In the genomic region with DNA sequence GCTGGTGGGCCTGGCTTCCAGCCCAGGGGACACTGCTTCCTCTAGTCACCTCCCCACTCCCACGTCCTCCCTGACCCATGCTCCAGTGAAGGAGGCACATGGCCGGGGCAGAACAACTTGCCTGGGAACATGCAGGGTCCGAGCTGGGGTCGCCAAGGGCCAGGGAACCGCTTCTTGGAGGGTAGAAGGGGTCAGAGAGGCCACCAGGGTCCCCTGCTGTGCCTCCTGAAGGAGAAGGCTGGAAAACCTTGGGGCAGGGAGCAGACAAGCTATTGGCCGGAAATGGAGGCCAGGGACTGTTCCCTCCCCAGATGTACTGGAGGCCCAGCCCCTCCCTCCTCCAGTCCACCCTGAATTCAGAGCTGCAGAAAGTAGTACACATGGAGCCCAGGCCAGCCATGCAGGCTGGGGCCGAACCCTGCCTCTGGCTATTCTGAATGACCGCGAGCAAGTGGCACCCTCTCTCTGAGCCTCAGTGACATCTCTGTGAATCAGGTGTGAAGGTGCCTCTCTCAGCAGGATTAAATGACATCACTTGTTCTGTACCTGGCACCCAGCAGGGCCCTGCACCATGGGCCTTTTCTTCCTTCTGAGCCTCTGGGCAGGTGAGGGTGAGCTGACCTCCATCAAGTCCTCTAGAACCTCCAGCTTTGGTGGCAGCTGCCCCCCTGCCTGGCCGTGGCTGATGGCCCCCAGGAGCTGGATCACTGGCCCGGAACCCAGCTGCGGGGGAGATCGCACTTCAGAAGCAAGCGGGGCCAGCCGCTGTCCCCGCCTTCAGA, we compare ENCODE assay signal across 1 cellular context.
TF ChIP-seq lines count a peak whose summit lies in the region.

No MANE protein-coding gene starts in this region.

TF ChIP-seq in SK-N-SH, 30 proteins besides CTCF, POLR2A, EP300 and RAD21 (continued from another document):
- TF ChIP-seq, protein P1, sequence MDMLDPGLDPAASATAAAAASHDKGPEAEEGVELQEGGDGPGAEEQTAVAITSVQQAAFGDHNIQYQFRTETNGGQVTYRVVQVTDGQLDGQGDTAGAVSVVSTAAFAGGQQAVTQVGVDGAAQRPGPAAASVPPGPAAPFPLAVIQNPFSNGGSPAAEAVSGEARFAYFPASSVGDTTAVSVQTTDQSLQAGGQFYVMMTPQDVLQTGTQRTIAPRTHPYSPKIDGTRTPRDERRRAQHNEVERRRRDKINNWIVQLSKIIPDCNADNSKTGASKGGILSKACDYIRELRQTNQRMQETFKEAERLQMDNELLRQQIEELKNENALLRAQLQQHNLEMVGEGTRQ (IDR thresholded peaks at IDR 0.05; ENCODE audit: borderline replicate concordance, low read depth, low read length) = no peak
- TF ChIP-seq TEAD4 (IDR thresholded peaks at IDR 0.05; ENCODE audit: borderline replicate concordance, insufficient read depth) (no peak), ELF1 (IDR thresholded peaks at IDR 0.05) (no peak), SMC3 (IDR thresholded peaks at IDR 0.05; ENCODE audit: low read depth, low read length) (no peak), EZH2phosphoT487 (IDR thresholded peaks at IDR 0.05; ENCODE audit: borderline replicate concordance, low read depth) (no peak), YY1 (IDR thresholded peaks at IDR 0.05; ENCODE audit: low read depth) (no peak), FOXJ3 (CRISPR knock-in tag; IDR thresholded peaks at IDR 0.05) (no peak), JUND (IDR thresholded peaks at IDR 0.05) (no peak), SIN3A (IDR thresholded peaks at IDR 0.05; ENCODE audit: borderline replicate concordance, low read depth, low read length) (no peak), GATA2 (CRISPR knock-in tag; IDR thresholded peaks at IDR 0.05) (no peak)
- TF ChIP-seq, protein P2, sequence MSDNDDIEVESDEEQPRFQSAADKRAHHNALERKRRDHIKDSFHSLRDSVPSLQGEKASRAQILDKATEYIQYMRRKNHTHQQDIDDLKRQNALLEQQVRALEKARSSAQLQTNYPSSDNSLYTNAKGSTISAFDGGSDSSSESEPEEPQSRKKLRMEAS (IDR thresholded peaks at IDR 0.05; ENCODE audit: low read depth) = no peak
